Comparison of ENCODE assay signal across 26 cellular contexts in the genomic region with DNA sequence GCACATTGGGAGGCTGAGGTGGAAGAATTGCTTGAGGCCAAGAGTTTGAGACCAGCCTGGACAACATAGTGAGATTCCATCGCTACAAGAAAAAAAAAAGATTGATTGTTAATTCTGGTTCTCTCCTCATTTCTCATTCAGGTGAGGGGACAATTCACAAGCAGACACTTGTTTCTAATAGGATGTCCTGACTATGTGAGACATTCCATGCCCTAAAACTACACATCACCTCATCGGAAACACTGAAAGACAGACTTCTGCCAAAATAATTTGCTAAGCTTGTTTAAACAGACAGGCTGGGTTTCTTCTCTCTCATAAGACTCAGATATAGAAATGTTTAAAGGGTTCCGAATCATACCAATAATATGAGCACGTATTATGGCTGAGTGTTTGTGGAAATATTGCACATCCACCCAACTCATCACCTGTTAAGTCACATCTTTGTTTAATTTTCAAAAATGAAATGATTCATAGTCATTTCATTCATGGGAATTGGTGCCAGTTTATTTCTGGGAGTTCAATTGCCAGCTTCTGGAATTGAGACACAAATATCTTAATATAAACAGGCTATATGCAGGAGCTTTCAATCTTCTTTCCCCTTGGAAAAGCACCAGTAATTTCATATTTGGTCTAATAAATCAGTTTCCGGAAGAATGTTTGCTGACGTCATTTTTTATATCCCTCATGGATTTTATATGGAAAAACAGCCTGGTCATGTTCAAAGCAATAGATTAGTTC.
"Had no signal": no experiment of that assay in that cellular context is flagged by ENCODE, and none has a peak within 500 bp of the region (broad histone marks: within the 10 kb centered on the region; RNA-seq: fewer than 3 reads in every experiment).

No MANE protein-coding gene starts in this region.

- H3K4me3 Mint-ChIP-seq: activated naive CD4-positive, alpha-beta T cell treated with anti-CD3 and anti-CD28 coated beads for 36 hours; activated naive CD8-positive, alpha-beta T cell treated with anti-CD3 and anti-CD28 coated beads for 36 hours; activated T-helper 1 cell treated with anti-CD3 and anti-CD28 coated beads, Interleukin-12 subunit alpha, Interleukin-12 subunit beta, Interleukin-2, Interleukin-4 antibody, amounts not matched to agents 30 ng/mL and 10 ng/mL and 1 ng/mL, durations not matched to agents 14 hours and 24 hours and 36 hours; naive B cell; neural crest cell; T-cell; T-helper 2 cell treated with Interferon-gamma antibody and Interleukin-4, amounts not matched to agents 5 μg/mL and 100 μg/mL, for 36 hours had no signal

- H3K27ac Mint-ChIP-seq: activated naive CD4-positive, alpha-beta T cell treated with anti-CD3 and anti-CD28 coated beads for 36 hours; activated naive CD8-positive, alpha-beta T cell treated with anti-CD3 and anti-CD28 coated beads for 36 hours; activated T-helper 1 cell treated with anti-CD3 and anti-CD28 coated beads, Interleukin-12 subunit alpha, Interleukin-12 subunit beta, Interleukin-2, Interleukin-4 antibody, amounts not matched to agents 30 ng/mL and 10 ng/mL and 1 ng/mL, durations not matched to agents 14 hours and 24 hours and 36 hours; naive B cell; T-cell; T-helper 2 cell treated with Interferon-gamma antibody and Interleukin-4, amounts not matched to agents 5 μg/mL and 100 μg/mL, for 36 hours had no signal

- H3K27me3 ChIP-seq: adrenal gland, body of pancreas, gastroesophageal sphincter, spleen, suprapubic skin, tibial nerve had no signal

- H3K27ac ChIP-seq: adrenal gland, body of pancreas, gastroesophageal sphincter, parathyroid adenoma, psoas muscle, spleen, suprapubic skin, tibial nerve had no signal

- H3K4me3 ChIP-seq: adrenal gland, body of pancreas, gastroesophageal sphincter, psoas muscle, spleen, suprapubic skin, tibial nerve had no signal

- H3K4me1 Mint-ChIP-seq: activated naive CD8-positive, alpha-beta T cell treated with anti-CD3 and anti-CD28 coated beads for 36 hours; naive B cell; T-cell had no signal

- H3K4me1 ChIP-seq: adrenal gland, body of pancreas, gastroesophageal sphincter, parathyroid adenoma, psoas muscle, spleen, suprapubic skin, tibial nerve had no signal

- H2AFZ ChIP-seq: parathyroid adenoma had no signal

- H3K9me3 ChIP-seq: adrenal gland, body of pancreas, gastroesophageal sphincter, psoas muscle, spleen, suprapubic skin, tibial nerve had no signal

- ATAC-seq: body of pancreas, gastroesophageal sphincter, psoas muscle, T-cell had no signal

- H3K9ac ChIP-seq: parathyroid adenoma had no signal

- H3K9me3 Mint-ChIP-seq: activated naive CD4-positive, alpha-beta T cell treated with anti-CD3 and anti-CD28 coated beads for 36 hours; activated naive CD8-positive, alpha-beta T cell treated with anti-CD3 and anti-CD28 coated beads for 36 hours; activated T-helper 1 cell treated with anti-CD3 and anti-CD28 coated beads, Interleukin-12 subunit alpha, Interleukin-12 subunit beta, Interleukin-2, Interleukin-4 antibody, amounts not matched to agents 30 ng/mL and 10 ng/mL and 1 ng/mL, durations not matched to agents 14 hours and 24 hours and 36 hours; naive B cell; neural crest cell; T-cell; T-helper 2 cell treated with Interferon-gamma antibody and Interleukin-4, amounts not matched to agents 5 μg/mL and 100 μg/mL, for 36 hours had no signal

- H3K27me3 Mint-ChIP-seq: activated naive CD8-positive, alpha-beta T cell treated with anti-CD3 and anti-CD28 coated beads for 36 hours; T-cell had no signal

- H3K36me3 ChIP-seq: adrenal gland, gastroesophageal sphincter, spleen, suprapubic skin, tibial nerve had no signal

- DNase-seq: activated CD4-positive, alpha-beta T cell treated with anti-CD3 and anti-CD28 coated beads for 4 hours; activated CD4-positive, alpha-beta T cell treated with anti-CD3 and anti-CD28 coated beads, Interleukin-2, amount 50 U/mL, for 4 hours; activated effector memory CD4-positive, alpha-beta T cell treated with anti-CD3 and anti-CD28 coated beads, Interleukin-2, amount 50 U/mL, for 16 hours; activated naive CD4-positive, alpha-beta T cell treated with anti-CD3 and anti-CD28 coated beads for 36 hours; activated naive CD8-positive, alpha-beta T cell treated with anti-CD3 and anti-CD28 coated beads for 36 hours; adrenal gland; aorta; body of pancreas; dermis blood vessel endothelial cell; effector CD4-positive, alpha-beta T cell; hippocampal formation; left cardiac atrium; mammary epithelial cell; naive B cell; nucleus accumbens; psoas muscle; spleen; stimulated activated naive CD4-positive, alpha-beta T cell; T-cell had no signal

- H3K36me3 Mint-ChIP-seq: naive B cell had no signal
